14 cellular contexts compared by ENCODE assay signal in genomic region chr3:54294214-54294613, GRCh38.
"Had no signal": no experiment of that assay in that cellular context is flagged by ENCODE, and none has a peak within 500 bp of the region (broad histone marks: within the 10 kb centered on the region; RNA-seq: fewer than 3 reads in every experiment).

No MANE protein-coding gene starts in this region.

- H3K27ac ChIP-seq: esophagus muscularis mucosa had no signal

- ATAC-seq: activated T-cell treated with anti-CD3 and anti-CD28 coated beads, Interleukin-2, amount 50 U/mL, for 72 hours; left lobe of liver; natural killer cell had no signal

- H3K27ac Mint-ChIP-seq: activated CD4-positive, alpha-beta memory T cell treated with anti-CD3 and anti-CD28 coated beads, Interleukin-2, amount 10 ng/mL, durations not matched to agents 7 days and 5 days; activated naive CD8-positive, alpha-beta T cell treated with anti-CD3 and anti-CD28 coated beads, Interleukin-2, amount 10 ng/mL, durations not matched to agents 7 days and 5 days; activated T-cell treated with anti-CD3 and anti-CD28 coated beads, Interleukin-2, amount 50 U/mL, for 72 hours; natural killer cell had no signal

- H3K27me3 Mint-ChIP-seq: activated CD4-positive, alpha-beta memory T cell treated with anti-CD3 and anti-CD28 coated beads, Interleukin-2, amount 10 ng/mL, durations not matched to agents 7 days and 5 days; activated naive CD8-positive, alpha-beta T cell treated with anti-CD3 and anti-CD28 coated beads, Interleukin-2, amount 10 ng/mL, durations not matched to agents 7 days and 5 days had no signal

- H3K9me3 Mint-ChIP-seq: natural killer cell had no signal

- H3K36me3 Mint-ChIP-seq: activated naive CD8-positive, alpha-beta T cell treated with anti-CD3 and anti-CD28 coated beads, Interleukin-2, amount 10 ng/mL, durations not matched to agents 7 days and 5 days; natural killer cell had no signal

- DNase-seq: activated CD4-positive, alpha-beta memory T cell treated with anti-CD3 and anti-CD28 coated beads, Interleukin-2, amount 10 ng/mL, durations not matched to agents 7 days and 5 days; activated CD4-positive, alpha-beta T cell treated with anti-CD3 and anti-CD28 coated beads for 1 hour; activated CD8-positive, alpha-beta memory T cell treated with anti-CD3 and anti-CD28 coated beads, Interleukin-2, amount 50 U/mL, for 4 hours; activated gamma-delta T cell treated with Interleukin-2 at 50 U/mL for 16 hours; activated naive CD8-positive, alpha-beta T cell treated with anti-CD3 and anti-CD28 coated beads, Interleukin-2, amount 10 ng/mL, durations not matched to agents 7 days and 5 days; activated T-cell treated with anti-CD3 and anti-CD28 coated beads, Interleukin-2, amount 50 U/mL, for 72 hours; anterior cingulate cortex; hypothalamus; natural killer cell; stimulated activated CD4-positive, alpha-beta T cell treated with anti-CD3 and anti-CD28 coated beads, Interleukin-12 subunit alpha, Interleukin-12 subunit beta, amount 100 ng/mL, for 4 hours; stimulated activated naive CD4-positive, alpha-beta T cell had no signal

- H3K36me3 ChIP-seq: esophagus muscularis mucosa had no signal

- H3K4me1 ChIP-seq: esophagus muscularis mucosa had no signal

- FAIRE-seq: islet of Langerhans had no signal

- H3K9me3 ChIP-seq: esophagus muscularis mucosa had no signal

- H3K4me1 Mint-ChIP-seq: activated CD4-positive, alpha-beta memory T cell treated with anti-CD3 and anti-CD28 coated beads, Interleukin-2, amount 10 ng/mL, durations not matched to agents 7 days and 5 days; activated naive CD8-positive, alpha-beta T cell treated with anti-CD3 and anti-CD28 coated beads, Interleukin-2, amount 10 ng/mL, durations not matched to agents 7 days and 5 days; natural killer cell had no signal

- H3K4me3 Mint-ChIP-seq: activated CD4-positive, alpha-beta memory T cell treated with anti-CD3 and anti-CD28 coated beads, Interleukin-2, amount 10 ng/mL, durations not matched to agents 7 days and 5 days; activated naive CD8-positive, alpha-beta T cell treated with anti-CD3 and anti-CD28 coated beads, Interleukin-2, amount 10 ng/mL, durations not matched to agents 7 days and 5 days; activated T-cell treated with anti-CD3 and anti-CD28 coated beads, Interleukin-2, amount 50 U/mL, for 72 hours; natural killer cell had no signal

- H3K27me3 ChIP-seq: esophagus muscularis mucosa had no signal

- H3K4me3 ChIP-seq: esophagus muscularis mucosa had no signal
